ENCODE assay signal across 8 cellular contexts in genomic region chr2:23940262-23940975, GRCh38. TPM values are rescaled to one million over a fixed set of nuclear protein-coding genes. Genes with fewer than 3 reads are reported as not detected.
A peak's percentile ranks its signal among the peaks of the same experiment; 100 is the strongest.
DNase-seq lines count a peak whose midpoint lies in the region; ATAC-seq, FAIRE-seq and TF ChIP-seq lines count a peak whose summit lies in the region.

UBXN2A (plus strand) TSS chr2:23940463; CDS start chr2:23958315, 17,852 bp downstream.

- TF ChIP-seq POLR2A in endothelial cell of umbilical vein (IDR thresholded peaks at IDR 0.05; ENCODE audit: low read depth, low read length), result peak; percentile 77

- BruUV-seq in endothelial cell of umbilical vein (replicated peaks; lab: Mats Ljungman, UMichigan), result no TSS peak

- dilution Hi-C loops in endothelial cell of umbilical vein (cut with MboI; ENCODE audit: extremely low pct_ligation_motif_present, low sequenced_read_pairs), result no loop called here

- H3K4me3 ChIP-seq in endothelial cell of umbilical vein (replicated peaks in 1 of 3; ENCODE audit: insufficient read depth in 1 of 3, low read depth in 1 of 3, low read length in 3 of 3), result peak within 1 kb of the TSS; percentile 50 to 92 (median 82)

- H3K27me3 ChIP-seq in endothelial cell of umbilical vein (ENCODE audit: control insufficient read depth in 2 of 2, insufficient read depth in 2 of 2, low read length in 2 of 2), result no peaks in the 10 kb centered on the region

- peak within 1 kb of the TSS; percentile 78 for H3K27ac ChIP-seq in endothelial cell of umbilical vein (ENCODE audit: insufficient read depth, low read depth, low read length)

- FAIRE-seq in endothelial cell of umbilical vein (lab: Jason Lieb, UNC), result peak; percentile 54

- peak within 1 kb of the TSS; percentile 99 for H2AFZ ChIP-seq in endothelial cell of umbilical vein (ENCODE audit: low read depth, low read length)

- H3K4me1 ChIP-seq in endothelial cell of umbilical vein (ENCODE audit: control insufficient read depth, extremely low read depth, insufficient read depth, low read length), result peaks cover 15% of the 10 kb centered on the region

- H3K9me1 ChIP-seq in endothelial cell of umbilical vein (replicated peaks; ENCODE audit: control insufficient read depth, extremely low read depth, insufficient read depth, low read length), result no peaks in the 10 kb centered on the region

- no peaks in the 10 kb centered on the region for H3K36me3 ChIP-seq in endothelial cell of umbilical vein (ENCODE audit: control insufficient read depth in 2 of 2, extremely low read depth in 1 of 2, insufficient read depth in 2 of 2, low read length in 2 of 2)

- peak within 1 kb of the TSS; percentile 98 for H3K4me2 ChIP-seq in endothelial cell of umbilical vein (ENCODE audit: insufficient read depth, low read length)

- peak within 1 kb of the TSS; percentile 83 for H3K9ac ChIP-seq in endothelial cell of umbilical vein (replicated peaks; ENCODE audit: extremely low read depth, insufficient read depth, low read length)

- no peak for TF ChIP-seq CTCF in endothelial cell of umbilical vein (IDR thresholded peaks at IDR 0.05; ENCODE audit: extremely low read depth in 1 of 2, insufficient read depth in 1 of 2, low read depth in 1 of 2, low read length in 2 of 2)

- no peaks in the 10 kb centered on the region for H3K9me3 ChIP-seq in endothelial cell of umbilical vein (replicated peaks; ENCODE audit: control insufficient read depth, insufficient read depth, low read length)

- peaks cover 37% of the 10 kb centered on the region for H3K79me2 ChIP-seq in endothelial cell of umbilical vein (ENCODE audit: control insufficient read depth, insufficient read depth, low read length)

- no peaks in the 10 kb centered on the region for H4K20me1 ChIP-seq in endothelial cell of umbilical vein (replicated peaks; ENCODE audit: control insufficient read depth, extremely low read depth, insufficient read depth, low read length)

- peak; percentile 94 for DNase-seq in COLO668 (lab: John Stamatoyannopoulos, UW; ENCODE audit: unreplicated experiment)
- peak; percentile 32 for DNase-seq in NOMO-1 treated with dmso at 0.1 percent for 144 hours (lab: John Stamatoyannopoulos, UW; ENCODE audit: unreplicated experiment)
- peak; percentile 76 for DNase-seq in activated CD8-positive, alpha-beta memory T cell treated with anti-CD3 and anti-CD28 coated beads, Interleukin-2, amount 50 U/mL, for 4 hours
- peak; percentile 80 for DNase-seq in endothelial cell of umbilical vein (ENCODE audit: low read depth, low spot score)
- DNase-seq in midbrain (lab: John Stamatoyannopoulos, UW), result peak; percentile 86
- DNase-seq in stimulated activated CD8-positive, alpha-beta memory T cell treated with anti-CD3 and anti-CD28 coated beads, Interleukin-2, amount 100 ng/mL, for 1 hour (ENCODE audit: low read depth in 2 of 2), result peak; percentile 46 to 48

- CTCF ChIA-PET in endothelial cell of umbilical vein (lab: Charles Lee), result interaction anchor here (1.2 to 3.0 kb wide), 4 partner anchors 13 to 144 kb away, joined by 3 to 31 read pairs (median 4); partner anchors contain the start of genes ATAD2B and TP53I3

- POLR2A ChIA-PET in endothelial cell of umbilical vein (lab: Charles Lee), result interaction anchor here (1.2 to 1.5 kb wide), 3 partner anchors 13 to 31 kb away, joined by 3 to 7 read pairs (median 6); partner anchors contain the start of gene ATAD2B

- intact Hi-C loops in endothelial cell of umbilical vein (cut with micrococcal nuclease), result loop anchor here (1.0 kb wide), 2 partner anchors 13 to 107 kb away; partner anchors contain the start of genes ATAD2B and WDCP

- ATAC-seq in GM19452 (IDR thresholded peaks at IDR 0.05; ENCODE audit: unreplicated experiment), result peak; percentile 79
- peak; percentile 55 for ATAC-seq in HG03565 (IDR thresholded peaks at IDR 0.05; ENCODE audit: unreplicated experiment)

TF ChIP-seq in endothelial cell of umbilical vein, 7 proteins besides CTCF, POLR2A, EP300 and RAD21:
- TF ChIP-seq POLR2AphosphoS5 (IDR thresholded peaks at IDR 0.05; ENCODE audit: insufficient read depth, low read depth, low read length), result peak; percentile 96
- TF ChIP-seq MAX (IDR thresholded peaks at IDR 0.05; ENCODE audit: insufficient read depth, insufficient read length), result no peak
- TF ChIP-seq JUN (IDR thresholded peaks at IDR 0.05; ENCODE audit: borderline replicate concordance, insufficient read depth, insufficient read length, low read depth), result no peak

RNA-seq across cellular contexts. Expression of gene UBXN2A, which starts in this region (rescaled TPM):
- total RNA-seq in endothelial cell of umbilical vein, result 16.8 and 19.0 TPM in 2 replicates
- 2.8 and 3.6 TPM in 2 replicates for polyA plus RNA-seq in endothelial cell of umbilical vein
- polyA plus RNA-seq in endothelial cell of umbilical vein (2011; cell fraction: cytosol; rRNA removed), result 6.6 and 6.7 TPM in 2 replicates
- 3.0 and 5.0 TPM in 2 replicates for polyA plus RNA-seq in endothelial cell of umbilical vein (2011; cell fraction: nucleus; rRNA removed)
- 9.8 and 12.5 TPM in 2 replicates for polyA plus RNA-seq in endothelial cell of umbilical vein (2012)
- 3.0 and 5.1 TPM in 2 replicates for polyA minus RNA-seq in endothelial cell of umbilical vein
- 6.2 TPM for polyA minus RNA-seq in endothelial cell of umbilical vein (2011; cell fraction: cytosol; rRNA and poly(A)+ RNA removed)
- 4.4 and 5.5 TPM in 2 replicates for polyA minus RNA-seq in endothelial cell of umbilical vein (2011; cell fraction: nucleus; rRNA and poly(A)+ RNA removed)

Comparison
In these comparisons a context has a peak if more than half of its experiments do, and no peak if none do; other contexts are left out.
1. Peak in every context shown above with its lines: DNase-seq, ATAC-seq, H3K4me3 ChIP-seq and H3K27ac ChIP-seq.
2. DNase-seq: peak in every context shown above with its lines; median percentile 94 in COLO668; 86 in midbrain; 80 in endothelial cell of umbilical vein; 76 in activated CD8-positive, alpha-beta memory T cell treated with anti-CD3 and anti-CD28 coated beads, Interleukin-2, amount 50 U/mL, for 4 hours; 47 in stimulated activated CD8-positive, alpha-beta memory T cell treated with anti-CD3 and anti-CD28 coated beads, Interleukin-2, amount 100 ng/mL, for 1 hour; 32 in NOMO-1 treated with dmso at 0.1 percent for 144 hours.